In genomic region chr12:52307836-52308806, GRCh38 we compare ENCODE assay signal across 7 cellular contexts. TPM values are rescaled to one million over a fixed set of nuclear protein-coding genes. Genes with fewer than 3 reads are reported as not detected.
DNase-seq lines count a peak whose midpoint lies in the region; ATAC-seq lines count a peak whose summit lies in the region.

No MANE protein-coding gene starts in this region.

- H3K9me3 ChIP-seq in right cardiac atrium (ENCODE audit: control insufficient read depth, low read length), result no peaks in the 10 kb centered on the region

- H3K27me3 ChIP-seq in right cardiac atrium (ENCODE audit: control insufficient read depth, insufficient read depth), result no peaks in the 10 kb centered on the region

- peak; percentile 26 to 85 for DNase-seq in NCI-H526 (lab: John Stamatoyannopoulos, UW)
- DNase-seq in amygdala (lab: John Stamatoyannopoulos, UW), result peak in 48 of 56 donors; percentile 5 to 86 (median 48)
- DNase-seq in right cardiac atrium, result peak; percentile 55 to 83 (median 78)
- peak; percentile 53 to 96 (median 80) for DNase-seq in posterior cingulate gyrus

- no peak overlapping the region for H3K27ac ChIP-seq in right cardiac atrium (ENCODE audit: low read length)

- no peaks in the 10 kb centered on the region for H3K4me1 ChIP-seq in right cardiac atrium (ENCODE audit: control insufficient read depth, insufficient read depth, low read length)

- peak; percentile 59 for ATAC-seq in GM19351 (IDR thresholded peaks at IDR 0.05; ENCODE audit: unreplicated experiment)
- ATAC-seq in right cardiac atrium, result peak; percentile 85 to 86
- no peak for ATAC-seq in GM18502 (IDR thresholded peaks at IDR 0.05; ENCODE audit: poor library complexity, unreplicated experiment)
- ATAC-seq in HG03196 (IDR thresholded peaks at IDR 0.05; ENCODE audit: unreplicated experiment), result no peak

- intact Hi-C loops in right cardiac atrium (cut with DNase I) (no loop called here), posterior cingulate gyrus (cut with DNase I) (no loop called here)

- WGBS in right cardiac atrium, result 7% methylated on average over 71 of the region's 71 CpGs

- peak overlapping the region; percentile 7 for H3K4me3 ChIP-seq in right cardiac atrium (ENCODE audit: low read length)

RNA-seq across cellular contexts. Expression of gene KRT83, which starts 13.1 kb away (rescaled TPM):
- not detected for total RNA-seq in right cardiac atrium
- polyA plus RNA-seq in right cardiac atrium, result not detected

RNA-seq across cellular contexts. Expression of gene KRT81, which starts 16.8 kb away (rescaled TPM):
- not detected for total RNA-seq in right cardiac atrium
- polyA plus RNA-seq in right cardiac atrium, result not detected

RNA-seq across cellular contexts. Expression of gene KRT86, which starts 33.7 kb away (rescaled TPM):
- not detected for total RNA-seq in right cardiac atrium
- not detected for polyA plus RNA-seq in right cardiac atrium

RNA-seq across cellular contexts. Expression of gene KRT85, which starts 59.2 kb away (rescaled TPM):
- not detected for total RNA-seq in right cardiac atrium
- polyA plus RNA-seq in right cardiac atrium, result not detected

Comparison
In these comparisons a context has a peak if more than half of its experiments do, and no peak if none do; other contexts are left out.
1. ATAC-seq: peak in GM19351 (single experiment) and right cardiac atrium (2 of 2); none in GM18502 (single experiment) and HG03196 (single experiment).
2. Peak in every context shown above with its lines, with median percentiles within 50 percentile points of each other: DNase-seq.